20 cellular contexts compared by ENCODE assay signal in the genomic region with DNA sequence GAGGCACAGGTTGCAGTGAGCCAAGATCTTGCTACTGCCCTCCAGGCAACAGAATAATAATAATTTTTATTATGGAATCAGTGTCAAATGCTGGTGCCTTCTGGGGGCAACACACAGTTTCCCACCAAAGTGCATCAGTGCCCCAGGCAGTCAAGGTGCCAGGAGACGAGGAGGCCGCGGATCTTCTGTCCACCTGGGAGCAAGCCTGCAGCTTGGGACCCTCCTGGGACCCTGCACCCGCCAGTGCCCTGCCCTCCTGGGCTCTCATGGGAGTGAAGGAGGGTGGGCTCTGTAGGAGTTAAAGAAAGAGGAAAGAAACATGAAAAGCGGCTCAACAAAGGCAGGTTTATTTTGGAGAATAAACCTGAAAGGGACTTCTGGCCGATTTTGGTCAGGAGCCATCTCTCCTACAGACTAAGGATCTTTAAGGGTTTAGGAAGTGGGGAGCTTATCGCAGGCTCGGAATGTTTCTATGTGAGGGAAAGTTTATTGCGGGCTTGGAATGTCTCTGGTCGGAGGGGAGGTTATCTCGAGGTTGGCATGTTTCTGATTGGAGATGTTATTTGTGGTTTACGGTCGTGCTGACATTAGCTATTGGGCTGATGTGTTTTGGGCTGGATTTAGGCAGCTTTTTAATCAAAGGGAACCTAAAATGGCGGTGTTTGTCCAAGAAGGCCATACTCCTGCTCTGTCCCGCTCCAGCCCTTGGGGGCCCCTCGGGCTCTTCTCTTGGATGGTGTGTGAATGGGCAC. TPM values are rescaled to one million over a fixed set of nuclear protein-coding genes. Genes with fewer than 3 reads are reported as not detected.
DNase-seq lines count a peak whose midpoint lies in the region; TF ChIP-seq lines count a peak whose summit lies in the region.
"Had no signal": no experiment of that assay in that cellular context is flagged by ENCODE, and none has a peak within 500 bp of the region (broad histone marks: within the 10 kb centered on the region; RNA-seq: fewer than 3 reads in every experiment).

No MANE protein-coding gene starts in this region.

- H3K27me3 Mint-ChIP-seq in chondrocyte (ENCODE audit: low read depth), result peaks cover 28% of the 10 kb centered on the region
- H3K27me3 Mint-ChIP-seq in CD8-positive, alpha-beta memory T cell, result peaks cover 11 to 19% of the 10 kb centered on the region in 2 donors

- CTCF ChIA-PET in CD8-positive, alpha-beta memory T cell (lab: Charles Lee), result no interaction called here

- H3K27ac ChIP-seq in mesendoderm (ENCODE audit: low read depth, low read length), result no peak overlapping the region
- H3K27ac ChIP-seq in CD8-positive, alpha-beta memory T cell (ENCODE audit: low read depth, low read length), result no peak overlapping the region
- H3K27ac ChIP-seq: ascending aorta, HL-60, PC-9, spleen had no signal

- no peaks in the 10 kb centered on the region for H3K9me3 Mint-ChIP-seq in chondrocyte (ENCODE audit: low read depth)
- H3K9me3 Mint-ChIP-seq in CD8-positive, alpha-beta memory T cell, result no peaks in the 10 kb centered on the region
- H3K9me3 Mint-ChIP-seq: activated CD8-positive, alpha-beta T cell treated with anti-CD3 and anti-CD28 coated beads for 36 hours; activated T-helper 17 cell treated with anti-CD3 and anti-CD28 coated beads, Interleukin-2, amount 50 U/mL, for 72 hours had no signal

- no peaks in the 10 kb centered on the region for H3K79me1 ChIP-seq in mesendoderm (ENCODE audit: low read length)

- H3K56ac ChIP-seq in mesendoderm (ENCODE audit: low read length), result no peak overlapping the region

- H3K4me2 ChIP-seq in mesendoderm (ENCODE audit: low read length), result no peak overlapping the region
- H3K4me2 ChIP-seq: PC-9 had no signal

- H3K18ac ChIP-seq in mesendoderm (ENCODE audit: low read length), result no peak overlapping the region

- H2AK5ac ChIP-seq in mesendoderm (ENCODE audit: low read length), result no peak overlapping the region

- no peak overlapping the region for H2BK5ac ChIP-seq in mesendoderm (ENCODE audit: low read length)

- no peaks in the 10 kb centered on the region for H3K9me3 ChIP-seq in CD8-positive, alpha-beta memory T cell (ENCODE audit: low read length)
- H3K9me3 ChIP-seq: ascending aorta, spleen had no signal

- no peak overlapping the region for H4K5ac ChIP-seq in mesendoderm (ENCODE audit: low read length)

- no peak overlapping the region for H3K4me3 Mint-ChIP-seq in chondrocyte (ENCODE audit: unreplicated experiment)
- H3K4me3 Mint-ChIP-seq in CD8-positive, alpha-beta memory T cell, result peak overlapping the region in 3 of 7 donors; percentile 27 to 41 (median 28)
- H3K4me3 Mint-ChIP-seq: activated CD8-positive, alpha-beta T cell treated with anti-CD3 and anti-CD28 coated beads for 36 hours; activated T-helper 17 cell treated with anti-CD3 and anti-CD28 coated beads, Interleukin-2, amount 50 U/mL, for 72 hours had no signal

- H3K36me3 Mint-ChIP-seq in chondrocyte (ENCODE audit: low read depth), result no peaks in the 10 kb centered on the region
- H3K36me3 Mint-ChIP-seq in CD8-positive, alpha-beta memory T cell, result no peaks in the 10 kb centered on the region

- H3K4ac ChIP-seq in mesendoderm (ENCODE audit: low read depth, low read length), result no peak overlapping the region

- DNase-seq in GM19238 (ENCODE audit: insufficient read length, low spot score) (peak; percentile 1), chondrocyte (ENCODE audit: low spot score) (peak; percentile 44), mesendoderm (peak; percentile 11), AML-193 (lab: John Stamatoyannopoulos, UW) (no peak), activated T-cell treated with anti-CD3 and anti-CD28 coated beads for 4 hours (no peak)
- DNase-seq in stimulated activated CD8-positive, alpha-beta memory T cell treated with anti-CD3 and anti-CD28 coated beads, Interleukin-4, amount 100 ng/mL, for 48 hours, result peak; percentile 14
- DNase-seq in CD8-positive, alpha-beta memory T cell, result no peak
- DNase-seq: NCI-H187, NCI-H524 treated with DMSO at 0.1 percent for 48 hours, PC-9 had no signal

- H3K4me1 Mint-ChIP-seq in chondrocyte (ENCODE audit: low read depth), result no peaks in the 10 kb centered on the region
- peaks cover 0 to 8% (median 7%) of the 10 kb centered on the region in 3 donors for H3K4me1 Mint-ChIP-seq in CD8-positive, alpha-beta memory T cell
- H3K4me1 Mint-ChIP-seq: activated T-helper 17 cell treated with anti-CD3 and anti-CD28 coated beads, Interleukin-2, amount 50 U/mL, for 72 hours had no signal

- no peak for TF ChIP-seq CTCF in chondrocyte (IDR thresholded peaks at IDR 0.05)

- H3K4me3 ChIP-seq in mesendoderm (ENCODE audit: low read length), result no peak overlapping the region
- H3K4me3 ChIP-seq in CD8-positive, alpha-beta memory T cell (ENCODE audit: low read length), result no peak overlapping the region
- H3K4me3 ChIP-seq: ascending aorta, lung, PC-9 had no signal

- no peaks in the 10 kb centered on the region for H3K36me3 ChIP-seq in mesendoderm (ENCODE audit: control insufficient read depth, insufficient read depth, low read length)
- H3K36me3 ChIP-seq in CD8-positive, alpha-beta memory T cell (ENCODE audit: insufficient read depth, low read length), result no peaks in the 10 kb centered on the region
- H3K36me3 ChIP-seq: ascending aorta, spleen had no signal

- WGBS in mesendoderm (ENCODE audit: extremely low coverage, insufficient coverage, low lambda C conversion rate), result no CpG with 5 or more reads among the region's 16 CpGs

- H2BK120ac ChIP-seq in mesendoderm (ENCODE audit: low read depth, low read length), result no peak overlapping the region

- H3K27ac Mint-ChIP-seq in chondrocyte (ENCODE audit: unreplicated experiment), result no peak overlapping the region
- H3K27ac Mint-ChIP-seq in CD8-positive, alpha-beta memory T cell, result peak overlapping the region in 1 of 8 donors; percentile 26
- H3K27ac Mint-ChIP-seq: activated CD8-positive, alpha-beta T cell treated with anti-CD3 and anti-CD28 coated beads for 36 hours; activated T-helper 17 cell treated with anti-CD3 and anti-CD28 coated beads, Interleukin-2, amount 50 U/mL, for 72 hours had no signal

- no peaks in the 10 kb centered on the region for H3K79me2 ChIP-seq in mesendoderm (ENCODE audit: control insufficient read depth, insufficient read depth, low read length)

- H3K27me3 ChIP-seq in mesendoderm (ENCODE audit: insufficient read depth, low read length, poor library complexity), result no peaks in the 10 kb centered on the region
- H3K27me3 ChIP-seq in CD8-positive, alpha-beta memory T cell (ENCODE audit: insufficient read depth, low read length, poor library complexity, severe bottlenecking), result no peaks in the 10 kb centered on the region

- POLR2A ChIA-PET in CD8-positive, alpha-beta memory T cell (lab: Charles Lee), result no interaction called here

- H2BK15ac ChIP-seq in mesendoderm (replicated peaks; ENCODE audit: low read depth), result no peak overlapping the region

- no peak overlapping the region for H4K8ac ChIP-seq in mesendoderm (ENCODE audit: low read depth, low read length)

- H3K9ac ChIP-seq in mesendoderm (ENCODE audit: low read length), result no peak overlapping the region

- H3K23ac ChIP-seq in mesendoderm (ENCODE audit: low read length), result no peak overlapping the region

- H3K4me1 ChIP-seq in mesendoderm (ENCODE audit: control insufficient read depth, low read depth, low read length), result no peaks in the 10 kb centered on the region
- no peaks in the 10 kb centered on the region for H3K4me1 ChIP-seq in CD8-positive, alpha-beta memory T cell (ENCODE audit: insufficient read depth, low read length)
- H3K4me1 ChIP-seq: ascending aorta had no signal

RNA-seq across cellular contexts. Expression of a gene that starts 1.1 kb away (rescaled TPM):
- total RNA-seq in chondrocyte, result not detected in 3 replicates
- polyA plus RNA-seq in mesendoderm (2013, experiment 1 of 2), result 0.01 TPM
- 0.08 TPM for polyA plus RNA-seq in mesendoderm (2013, experiment 2 of 2)
- total RNA-seq in CD8-positive, alpha-beta memory T cell, result not detected
- polyA plus RNA-seq in CD8-positive, alpha-beta memory T cell, result not detected
- total RNA-seq: activated CD8-positive, alpha-beta T cell treated with anti-CD3 and anti-CD28 coated beads for 36 hours; activated T-helper 17 cell treated with anti-CD3 and anti-CD28 coated beads, Interleukin-2, amount 50 U/mL, for 72 hours; ascending aorta; dermis microvascular lymphatic vessel endothelial cell; fibroblast of lung; osteocyte; PC-9 had no signal
- polyA plus RNA-seq: fibroblast of lung had no signal

RNA-seq across cellular contexts. Expression of a gene that starts 54.0 kb away (rescaled TPM):
- 0.28 to 0.60 TPM (median 0.60 TPM) in 3 replicates for total RNA-seq in chondrocyte
- 6.3 TPM for polyA plus RNA-seq in mesendoderm (2013, experiment 1 of 2)
- 6.3 TPM for polyA plus RNA-seq in mesendoderm (2013, experiment 2 of 2)
- total RNA-seq in CD8-positive, alpha-beta memory T cell, result under 1 TPM; 0.15 to 0.20 TPM
- polyA plus RNA-seq in CD8-positive, alpha-beta memory T cell, result not detected
- total RNA-seq: LHCN-M2 had no signal

Comparison
In these comparisons a context has a peak if more than half of its experiments do, and no peak if none do; other contexts are left out.
1. DNase-seq: peak in GM19238 (single experiment), chondrocyte (single experiment), mesendoderm (single experiment) and stimulated activated CD8-positive, alpha-beta memory T cell treated with anti-CD3 and anti-CD28 coated beads, Interleukin-4, amount 100 ng/mL, for 48 hours (single experiment); none in CD8-positive, alpha-beta memory T cell (0 of 5), AML-193 (0 of 2) and activated T-cell treated with anti-CD3 and anti-CD28 coated beads for 4 hours (single experiment).